In genomic region chr1:197224160-197224559, GRCh38 we compare ENCODE assay signal across 11 cellular contexts. TPM values are rescaled to one million over a fixed set of nuclear protein-coding genes. Genes with fewer than 3 reads are reported as not detected.
DNase-seq lines count a peak whose midpoint lies in the region; ATAC-seq, FAIRE-seq and TF ChIP-seq lines count a peak whose summit lies in the region.
"Had no signal": no experiment of that assay in that cellular context is flagged by ENCODE, and none has a peak within 500 bp of the region (broad histone marks: within the 10 kb centered on the region; RNA-seq: fewer than 3 reads in every experiment).

No MANE protein-coding gene starts in this region.

- no peak for ATAC-seq in pancreas
- ATAC-seq: stimulated activated naive CD8-positive, alpha-beta T cell treated with anti-CD3 and anti-CD28 coated beads, Interleukin-15, amount 100 ng/mL, for 72 hours had no signal

- H3K4me3 ChIP-seq in epithelial cell of proximal tubule (ENCODE audit: low read depth, low read length) (no peak overlapping the region), pancreas (no peak overlapping the region)
- H3K4me3 ChIP-seq: breast epithelium had no signal

- H3K4me1 ChIP-seq in pancreas: no peaks in the 10 kb centered on the region
- H3K4me1 ChIP-seq: breast epithelium had no signal

- no peaks in the 10 kb centered on the region for H3K9me3 ChIP-seq in pancreas
- H3K9me3 ChIP-seq: breast epithelium had no signal

- peak; percentile 36 for DNase-seq in NCI-H1092 treated with DMSO at 0.1 percent for 48 hours (lab: John Stamatoyannopoulos, UW)
- DNase-seq in NCI-H1092 (lab: John Stamatoyannopoulos, UW): no peak
- peak; percentile 20 for DNase-seq in NCI-H460 (ENCODE audit: extremely low read depth, low read depth)
- no peak for DNase-seq in epithelial cell of proximal tubule (ENCODE audit: low read depth)
- DNase-seq in pancreas: no peak
- DNase-seq in cerebellar nuclear complex (lab: John Stamatoyannopoulos, UW): no peak
- DNase-seq in stimulated activated CD4-positive, alpha-beta T cell treated with anti-CD3 and anti-CD28 coated beads, Interleukin-4, amount 100 ng/mL, for 1 hour: no peak
- DNase-seq in SIG-M5 (lab: John Stamatoyannopoulos, UW): no peak
- DNase-seq: activated T-cell treated with anti-CD3 and anti-CD28 coated beads, Interleukin-2, amount 50 U/mL, for 48 hours; stimulated activated naive CD8-positive, alpha-beta T cell treated with anti-CD3 and anti-CD28 coated beads, Interleukin-15, amount 100 ng/mL, for 72 hours had no signal

- FAIRE-seq in pancreas (lab: Jason Lieb, UNC): peak; percentile 47

- H3K27ac ChIP-seq in pancreas: no peak overlapping the region
- H3K27ac ChIP-seq: breast epithelium had no signal

- no peaks in the 10 kb centered on the region for H3K36me3 ChIP-seq in pancreas
- H3K36me3 ChIP-seq: breast epithelium had no signal

- no peaks in the 10 kb centered on the region for H3K27me3 ChIP-seq in pancreas
- H3K27me3 ChIP-seq: breast epithelium had no signal

- intact Hi-C loops in pancreas (cut with DNase I): no loop called here

- WGBS in pancreas, 2 donors: 45 to 59% methylated on average over 1 of the region's 1 CpG

- TF ChIP-seq CTCF in epithelial cell of proximal tubule (conservative IDR thresholded peaks at IDR 0.05; ENCODE audit: low read depth, low read length): peak; percentile 43
- TF ChIP-seq CTCF in pancreas (IDR thresholded peaks at IDR 0.05): peak in 1 of 4 donors; percentile 4

RNA-seq across cellular contexts. Expression of gene ZBTB41, which starts 23.1 kb away (rescaled TPM):
- 124 and 137 TPM in 2 replicates for total RNA-seq in NCI-H460 (2014; rRNA removed; shearing (Covaris generic))
- polyA plus RNA-seq in NCI-H460 (2014; cell fraction: nucleus; rRNA removed): 60.9 and 95.1 TPM in 2 replicates
- 6.0 and 8.1 TPM in 2 replicates for total RNA-seq in epithelial cell of proximal tubule
- total RNA-seq in pancreas: 10 to 100 TPM in 1 of 6 donors, 1 to 10 TPM in 5; 4.8 to 10.5 (median 6.1) TPM
- polyA plus RNA-seq in pancreas: 1 to 10 TPM; 1.3 to 3.2 TPM

RNA-seq across cellular contexts. Expression of gene CRB1, which starts 43.9 kb away (rescaled TPM):
- total RNA-seq in NCI-H460 (2014; rRNA removed; shearing (Covaris generic)): 0.27 and 0.29 TPM in 2 replicates
- polyA plus RNA-seq in NCI-H460 (2014; cell fraction: nucleus; rRNA removed): 0.11 and 0.25 TPM in 2 replicates
- total RNA-seq in epithelial cell of proximal tubule (0.06 TPM in 1 of 2 replicates, not detected in the other), pancreas (under 1 TPM in 3 of 6 donors, not detected in 3; 0.08 to 0.20 (median 0.09) TPM)
- polyA plus RNA-seq in pancreas: under 1 TPM in 1 of 2 donors, not detected in 1; under 0.01 TPM

Comparison
In these comparisons a context has a peak if more than half of its experiments do, and no peak if none do; other contexts are left out.
1. DNase-seq: peak in NCI-H1092 treated with DMSO at 0.1 percent for 48 hours (single experiment) and NCI-H460 (single experiment); none in NCI-H1092 (single experiment), epithelial cell of proximal tubule (single experiment), pancreas (0 of 6), cerebellar nuclear complex (0 of 2), stimulated activated CD4-positive, alpha-beta T cell treated with anti-CD3 and anti-CD28 coated beads, Interleukin-4, amount 100 ng/mL, for 1 hour (single experiment) and SIG-M5 (single experiment).
2. RNA of gene ZBTB41, which starts 23.1 kb away (total RNA-seq): 124 to 137 TPM in NCI-H460; 6.0 to 8.1 TPM in epithelial cell of proximal tubule and 4.8 to 10.5 TPM in pancreas; every median in the first group is over 10 times any median in the second.